ENCODE assay signal across 8 cellular contexts in the genomic region with DNA sequence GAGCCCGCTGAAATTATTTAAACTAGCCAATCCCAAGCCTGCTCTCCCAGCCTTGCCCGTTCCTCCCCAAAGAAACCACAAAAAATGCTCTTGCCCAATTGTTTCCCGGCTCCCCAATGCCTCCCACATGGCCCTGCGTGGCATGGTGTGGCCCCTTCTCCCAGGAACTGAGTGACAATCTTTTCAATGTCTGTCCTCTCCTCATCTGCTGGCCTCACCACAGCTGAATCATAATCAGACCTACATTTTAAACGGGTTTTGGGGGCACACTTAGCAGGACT.
DNase-seq lines count a peak whose midpoint lies in the region; ATAC-seq and TF ChIP-seq lines count a peak whose summit lies in the region.

No MANE protein-coding gene starts in this region.

- TF ChIP-seq CTCF in OCI-LY3 (IDR thresholded peaks at IDR 0.05; ENCODE audit: low read depth, low read length) (no peak), esophagus muscularis mucosa (IDR thresholded peaks at IDR 0.05) (no peak), gastrocnemius medialis (IDR thresholded peaks at IDR 0.05 in 4 of 5, conservative IDR thresholded peaks at IDR 0.05 in 1 of 5) (no peak)

- ATAC-seq in gastrocnemius medialis (no peak), GM19467 (IDR thresholded peaks at IDR 0.05; ENCODE audit: unreplicated experiment) (no peak), GM18861 (IDR thresholded peaks at IDR 0.05; ENCODE audit: unreplicated experiment) (no peak), HG03521 (IDR thresholded peaks at IDR 0.05; ENCODE audit: unreplicated experiment) (no peak)

- POLR2A ChIA-PET in CD8-positive, alpha-beta memory T cell (lab: Charles Lee), result no interaction called here

- H3K27me3 ChIP-seq in CD8-positive, alpha-beta memory T cell (ENCODE audit: insufficient read depth, low read length, poor library complexity, severe bottlenecking), result no peaks in the 10 kb centered on the region
- peaks cover 5% of the 10 kb centered on the region; the same call in 1 of the 2 replicates for H3K27me3 ChIP-seq in OCI-LY3 (ENCODE audit: low read depth, low read length)
- no peaks in the 10 kb centered on the region for H3K27me3 ChIP-seq in esophagus muscularis mucosa
- H3K27me3 ChIP-seq in gastrocnemius medialis, result no peaks in the 10 kb centered on the region

- no peak for DNase-seq in CD8-positive, alpha-beta memory T cell
- DNase-seq in esophagus muscularis mucosa (ENCODE audit: extremely low spot score) (no peak), gastrocnemius medialis (peak in 1 of 2 donors; percentile 19), AG08396 (ENCODE audit: low spot score) (no peak)

- H3K4me3 ChIP-seq in CD8-positive, alpha-beta memory T cell (ENCODE audit: low read length), result peak overlapping the region; percentile 4
- H3K4me3 ChIP-seq in OCI-LY3 (ENCODE audit: low read length) (peak overlapping the region; percentile 43), esophagus muscularis mucosa (no peak overlapping the region), gastrocnemius medialis (no peak overlapping the region)

- CTCF ChIA-PET in CD8-positive, alpha-beta memory T cell (lab: Charles Lee), result interaction anchor here (1.2 to 1.3 kb wide), 2 partner anchors 11 to 294 kb away, joined by 3 read pairs; no protein-coding TSS in a partner anchor

- H4K20me1 ChIP-seq in OCI-LY3 (ENCODE audit: insufficient read depth, low read length), result no peaks in the 10 kb centered on the region

- TF ChIP-seq POLR2A in esophagus muscularis mucosa (IDR thresholded peaks at IDR 0.05; ENCODE audit: low read depth) (no peak), gastrocnemius medialis (IDR thresholded peaks at IDR 0.05) (no peak)

- no peaks in the 10 kb centered on the region for H3K79me2 ChIP-seq in OCI-LY3 (ENCODE audit: low read length)

- peak overlapping the region in 5 of 7 donors; percentile 61 to 82 (median 72) for H3K4me3 Mint-ChIP-seq in CD8-positive, alpha-beta memory T cell

- no peaks in the 10 kb centered on the region for H3K36me3 ChIP-seq in CD8-positive, alpha-beta memory T cell (ENCODE audit: insufficient read depth, low read length)
- H3K36me3 ChIP-seq in OCI-LY3 (replicated peaks; ENCODE audit: low read depth, low read length) (no peaks in the 10 kb centered on the region), esophagus muscularis mucosa (peaks cover 0 to 13% (median 7%) of the 10 kb centered on the region in 4 donors), gastrocnemius medialis (no peaks in the 10 kb centered on the region)

- intact Hi-C loops in esophagus muscularis mucosa (cut with DNase I) (loop anchor here (2.0 to 10.0 kb wide), 2 partner anchors 169 to 407 kb away; no protein-coding TSS in a partner anchor), gastrocnemius medialis (cut with DNase I; ENCODE audit: low total_unique reads) (loop anchor here (5.0 kb wide), 1 partner anchor 304 kb away; no protein-coding TSS in a partner anchor)

- peaks cover 16 to 26% (median 21%) of the 10 kb centered on the region in 3 donors for H3K4me1 Mint-ChIP-seq in CD8-positive, alpha-beta memory T cell

- peak overlapping the region; percentile 80 for H3K27ac ChIP-seq in CD8-positive, alpha-beta memory T cell (ENCODE audit: low read depth, low read length)
- peak overlapping the region; percentile 68 for H3K27ac ChIP-seq in OCI-LY3 (ENCODE audit: low read length)
- H3K27ac ChIP-seq in esophagus muscularis mucosa (replicated peaks in 1 of 4), result peak overlapping the region; percentile 65 to 72 (median 67)
- H3K27ac ChIP-seq in gastrocnemius medialis, result peak overlapping the region; percentile 36 to 76 (median 69)

- H3K4me1 ChIP-seq in CD8-positive, alpha-beta memory T cell (ENCODE audit: insufficient read depth, low read length), result peaks cover 35% of the 10 kb centered on the region
- H3K4me1 ChIP-seq in OCI-LY3 (ENCODE audit: low read length) (peaks cover 35% of the 10 kb centered on the region), esophagus muscularis mucosa (peaks cover 28 to 34% (median 31%) of the 10 kb centered on the region in 4 donors), gastrocnemius medialis (peaks cover 8 to 25% of the 10 kb centered on the region in 2 donors)

- H3K9ac ChIP-seq in OCI-LY3 (ENCODE audit: low read length), result peak overlapping the region; percentile 57

- H3K36me3 Mint-ChIP-seq in CD8-positive, alpha-beta memory T cell, result no peaks in the 10 kb centered on the region

- peak overlapping the region; percentile 85 for H3K4me2 ChIP-seq in OCI-LY3 (ENCODE audit: low read length)

- peak overlapping the region; percentile 94 for H2AFZ ChIP-seq in OCI-LY3 (ENCODE audit: low read depth, low read length)

- no peak for TF ChIP-seq EP300 in esophagus muscularis mucosa (IDR thresholded peaks at IDR 0.05)

- H3K9me3 Mint-ChIP-seq in CD8-positive, alpha-beta memory T cell, result no peaks in the 10 kb centered on the region

- in situ Hi-C loops in gastrocnemius medialis (cut with MboI; ENCODE audit: low sequenced_read_pairs in 4 of 4), result loop anchor here in 3 of 4 donors (5.0 to 25.0 kb wide), 3 partner anchors 299 to 309 kb away; no protein-coding TSS in a partner anchor

- 55% methylated on average over 5 of the region's 5 CpGs for WGBS in esophagus muscularis mucosa

- peak overlapping the region in 1 of 8 donors; percentile 99 for H3K27ac Mint-ChIP-seq in CD8-positive, alpha-beta memory T cell

- H3K9me3 ChIP-seq in CD8-positive, alpha-beta memory T cell (ENCODE audit: low read length), result no peaks in the 10 kb centered on the region
- no peaks in the 10 kb centered on the region for H3K9me3 ChIP-seq in OCI-LY3 (ENCODE audit: insufficient read depth, low read length)
- H3K9me3 ChIP-seq in esophagus muscularis mucosa, result no peaks in the 10 kb centered on the region
- H3K9me3 ChIP-seq in gastrocnemius medialis, result no peaks in the 10 kb centered on the region

- peaks cover 0 to 1% of the 10 kb centered on the region in 2 donors for H3K27me3 Mint-ChIP-seq in CD8-positive, alpha-beta memory T cell

Comparison
In these comparisons a context has a peak if more than half of its experiments do, and no peak if none do; other contexts are left out.
1. H3K4me3 ChIP-seq: peak in CD8-positive, alpha-beta memory T cell (single experiment) and OCI-LY3 (single experiment); none in esophagus muscularis mucosa (0 of 4) and gastrocnemius medialis (0 of 4).
2. Peak in every context shown above with its lines, with median percentiles within 50 percentile points of each other: H3K27ac ChIP-seq.